Comparison of ENCODE assay signal across 28 cellular contexts in genomic region chr12:32546272-32546671, GRCh38.
A peak's percentile ranks its signal among the peaks of the same experiment; 100 is the strongest.
DNase-seq lines count a peak whose midpoint lies in the region; ATAC-seq and TF ChIP-seq lines count a peak whose summit lies in the region.
"Had no signal": no experiment of that assay in that cellular context is flagged by ENCODE, and none has a peak within 500 bp of the region (broad histone marks: within the 10 kb centered on the region; RNA-seq: fewer than 3 reads in every experiment).

No MANE protein-coding gene starts in this region.

- CTCF ChIA-PET in MCF 10A (lab: Yijun Ruan, JAX), result interaction anchor here (0.7 to 1.1 kb wide), 3 partner anchors 34 to 59 kb away, joined by 3 read pairs; no protein-coding TSS in a partner anchor
- CTCF ChIA-PET in activated CD8-positive, alpha-beta memory T cell treated with anti-CD3 and anti-CD28 coated beads, Interleukin-2, amount 10 ng/mL, durations not matched to agents 7 days and 5 days (lab: Charles Lee), result no interaction called here

- H3K4me3 Mint-ChIP-seq in MCF 10A (ENCODE audit: unreplicated experiment) (no peak overlapping the region), naive B cell (no peak overlapping the region), type B pancreatic cell (no peak overlapping the region)
- no peak overlapping the region for H3K4me3 Mint-ChIP-seq in activated CD8-positive, alpha-beta memory T cell treated with anti-CD3 and anti-CD28 coated beads, Interleukin-2, amount 10 ng/mL, durations not matched to agents 7 days and 5 days
- H3K4me3 Mint-ChIP-seq: activated CD4-positive, alpha-beta T cell treated with anti-CD3 and anti-CD28 coated beads for 36 hours; activated CD8-positive, alpha-beta T cell treated with anti-CD3 and anti-CD28 coated beads for 36 hours; activated naive CD4-positive, alpha-beta T cell treated with anti-CD3 and anti-CD28 coated beads for 36 hours; CD14-positive monocyte; naive thymus-derived CD8-positive, alpha-beta T cell; stimulated activated naive B cell treated with anti-CD40 and anti-IgM and Interleukin-4, amounts not matched to agents 10 μg/mL and 1 μg/mL and 100 μg/mL, for 72 hours; T-helper 2 cell treated with Interferon-gamma antibody and Interleukin-4, amounts not matched to agents 5 μg/mL and 100 μg/mL, for 36 hours had no signal

- H3K36me3 Mint-ChIP-seq in MCF 10A (ENCODE audit: insufficient read depth, unreplicated experiment), result peaks cover 22% of the 10 kb centered on the region
- no peaks in the 10 kb centered on the region for H3K36me3 Mint-ChIP-seq in naive B cell
- peaks cover 11% of the 10 kb centered on the region for H3K36me3 Mint-ChIP-seq in type B pancreatic cell
- H3K36me3 Mint-ChIP-seq in activated CD8-positive, alpha-beta memory T cell treated with anti-CD3 and anti-CD28 coated beads, Interleukin-2, amount 10 ng/mL, durations not matched to agents 7 days and 5 days, result no peaks in the 10 kb centered on the region
- H3K36me3 Mint-ChIP-seq: naive thymus-derived CD8-positive, alpha-beta T cell; stimulated activated naive B cell treated with anti-CD40 and anti-IgM and Interleukin-4, amounts not matched to agents 10 μg/mL and 1 μg/mL and 100 μg/mL, for 72 hours had no signal

- POLR2A ChIA-PET in MCF 10A (lab: Yijun Ruan, JAX), result no interaction called here

- intact Hi-C loops in breast epithelium (cut with DNase I; ENCODE audit: low total_unique reads) (no loop called here), MCF 10A (cut with micrococcal nuclease) (no loop called here)

- no peaks in the 10 kb centered on the region for H3K9me3 ChIP-seq in breast epithelium
- H3K9me3 ChIP-seq: left lung, suprapubic skin, uterus had no signal

- in situ Hi-C loops in brain microvascular endothelial cell (cut with HindIII; ENCODE audit: low pct_ligation_motif_present, low sequenced_read_pairs), result no loop called here

- TF ChIP-seq CTCF in breast epithelium (IDR thresholded peaks at IDR 0.05), result no peak
- TF ChIP-seq CTCF in MCF 10A (IDR thresholded peaks at IDR 0.05; ENCODE audit: unreplicated experiment), result no peak
- no peak for TF ChIP-seq CTCF in type B pancreatic cell (conservative IDR thresholded peaks at IDR 0.05)
- TF ChIP-seq CTCF in brain microvascular endothelial cell (IDR thresholded peaks at IDR 0.05; ENCODE audit: low read depth, low read length, missing control alignments), result no peak

- no peaks in the 10 kb centered on the region for H3K36me3 ChIP-seq in breast epithelium
- H3K36me3 ChIP-seq in brain microvascular endothelial cell (replicated peaks), result no peaks in the 10 kb centered on the region
- H3K36me3 ChIP-seq: left lung, suprapubic skin, uterus had no signal

- H3K4me1 Mint-ChIP-seq in MCF 10A (ENCODE audit: insufficient read depth, unreplicated experiment) (peaks cover 48% of the 10 kb centered on the region), naive B cell (peaks cover 22 to 44% (median 26%) of the 10 kb centered on the region in 3 donors), type B pancreatic cell (ENCODE audit: unreplicated experiment) (peaks cover 20% of the 10 kb centered on the region)
- no peaks in the 10 kb centered on the region for H3K4me1 Mint-ChIP-seq in activated CD8-positive, alpha-beta memory T cell treated with anti-CD3 and anti-CD28 coated beads, Interleukin-2, amount 10 ng/mL, durations not matched to agents 7 days and 5 days
- H3K4me1 Mint-ChIP-seq: activated CD4-positive, alpha-beta T cell treated with anti-CD3 and anti-CD28 coated beads for 36 hours had no signal

- peak overlapping the region; percentile 50 to 70 for H3K27ac ChIP-seq in breast epithelium
- peak overlapping the region; percentile 33 for H3K27ac ChIP-seq in cingulate gyrus (ENCODE audit: low read depth, low read length)
- H3K27ac ChIP-seq in brain microvascular endothelial cell, result no peak overlapping the region
- H3K27ac ChIP-seq: suprapubic skin, uterus had no signal

- H3K4me3 ChIP-seq in breast epithelium, result no peak overlapping the region
- no peak overlapping the region for H3K4me3 ChIP-seq in brain microvascular endothelial cell (ENCODE audit: low read depth, low read length)
- H3K4me3 ChIP-seq: left lung, suprapubic skin, uterus had no signal

- no peak for ATAC-seq in naive B cell (ENCODE audit: low read depth in 2 of 2)
- no peak for ATAC-seq in activated CD8-positive, alpha-beta memory T cell treated with anti-CD3 and anti-CD28 coated beads, Interleukin-2, amount 10 ng/mL, durations not matched to agents 7 days and 5 days
- ATAC-seq: activated CD4-positive, alpha-beta T cell treated with anti-CD3 and anti-CD28 coated beads for 36 hours; activated CD8-positive, alpha-beta T cell treated with anti-CD3 and anti-CD28 coated beads for 36 hours; naive thymus-derived CD8-positive, alpha-beta T cell; Panc1; stimulated activated naive B cell treated with anti-CD40 and anti-IgM and Interleukin-4, amounts not matched to agents 10 μg/mL and 1 μg/mL and 100 μg/mL, for 72 hours had no signal

- H3K27ac Mint-ChIP-seq in MCF 10A (ENCODE audit: low read depth, unreplicated experiment), result no peak overlapping the region
- H3K27ac Mint-ChIP-seq in naive B cell, result peak overlapping the region in 4 of 6 donors; percentile 25 to 93 (median 72)
- H3K27ac Mint-ChIP-seq in type B pancreatic cell, result peak overlapping the region; percentile 20
- H3K27ac Mint-ChIP-seq in activated CD8-positive, alpha-beta memory T cell treated with anti-CD3 and anti-CD28 coated beads, Interleukin-2, amount 10 ng/mL, durations not matched to agents 7 days and 5 days, result no peak overlapping the region
- H3K27ac Mint-ChIP-seq: activated CD4-positive, alpha-beta T cell treated with anti-CD3 and anti-CD28 coated beads for 36 hours; activated CD8-positive, alpha-beta T cell treated with anti-CD3 and anti-CD28 coated beads for 36 hours; activated naive CD4-positive, alpha-beta T cell treated with anti-CD3 and anti-CD28 coated beads for 36 hours; naive thymus-derived CD8-positive, alpha-beta T cell; stimulated activated naive B cell treated with anti-CD40 and anti-IgM and Interleukin-4, amounts not matched to agents 10 μg/mL and 1 μg/mL and 100 μg/mL, for 72 hours; T-helper 2 cell treated with Interferon-gamma antibody and Interleukin-4, amounts not matched to agents 5 μg/mL and 100 μg/mL, for 36 hours had no signal

- H3K4me1 ChIP-seq in breast epithelium, result peaks cover 0 to 34% of the 10 kb centered on the region in 2 donors

- H3K27me3 ChIP-seq in breast epithelium (no peaks in the 10 kb centered on the region), brain microvascular endothelial cell (replicated peaks) (no peaks in the 10 kb centered on the region)
- H3K27me3 ChIP-seq: left lung, suprapubic skin, uterus had no signal

- H3K9me3 Mint-ChIP-seq in MCF 10A (ENCODE audit: unreplicated experiment) (no peaks in the 10 kb centered on the region), naive B cell (no peaks in the 10 kb centered on the region), type B pancreatic cell (no peaks in the 10 kb centered on the region)
- H3K9me3 Mint-ChIP-seq in activated CD8-positive, alpha-beta memory T cell treated with anti-CD3 and anti-CD28 coated beads, Interleukin-2, amount 10 ng/mL, durations not matched to agents 7 days and 5 days (ENCODE audit: low read depth), result no peaks in the 10 kb centered on the region
- H3K9me3 Mint-ChIP-seq: activated CD8-positive, alpha-beta T cell treated with anti-CD3 and anti-CD28 coated beads for 36 hours; activated naive CD4-positive, alpha-beta T cell treated with anti-CD3 and anti-CD28 coated beads for 36 hours; CD14-positive monocyte; naive thymus-derived CD8-positive, alpha-beta T cell; stimulated activated naive B cell treated with anti-CD40 and anti-IgM and Interleukin-4, amounts not matched to agents 10 μg/mL and 1 μg/mL and 100 μg/mL, for 72 hours; T-helper 2 cell treated with Interferon-gamma antibody and Interleukin-4, amounts not matched to agents 5 μg/mL and 100 μg/mL, for 36 hours had no signal

- BruUV-seq in MCF 10A (replicated peaks; lab: Mats Ljungman, UMichigan), result no TSS peak

- H3K27me3 Mint-ChIP-seq in MCF 10A (ENCODE audit: insufficient read depth, unreplicated experiment), result no peaks in the 10 kb centered on the region
- no peaks in the 10 kb centered on the region for H3K27me3 Mint-ChIP-seq in naive B cell
- H3K27me3 Mint-ChIP-seq in type B pancreatic cell, result no peaks in the 10 kb centered on the region
- peaks cover 7% of the 10 kb centered on the region for H3K27me3 Mint-ChIP-seq in activated CD8-positive, alpha-beta memory T cell treated with anti-CD3 and anti-CD28 coated beads, Interleukin-2, amount 10 ng/mL, durations not matched to agents 7 days and 5 days
- H3K27me3 Mint-ChIP-seq: activated CD4-positive, alpha-beta T cell treated with anti-CD3 and anti-CD28 coated beads for 36 hours; activated CD8-positive, alpha-beta T cell treated with anti-CD3 and anti-CD28 coated beads for 36 hours; naive thymus-derived CD8-positive, alpha-beta T cell; stimulated activated naive B cell treated with anti-CD40 and anti-IgM and Interleukin-4, amounts not matched to agents 10 μg/mL and 1 μg/mL and 100 μg/mL, for 72 hours had no signal

- DNase-seq in breast epithelium (ENCODE audit: low spot score in 2 of 2) (no peak), MCF 10A (ENCODE audit: unreplicated experiment) (no peak), naive B cell (no peak), type B pancreatic cell (ENCODE audit: extremely low spot score, unreplicated experiment) (no peak), NCI-H146 (lab: John Stamatoyannopoulos, UW) (no peak), brain microvascular endothelial cell (no peak)
- no peak for DNase-seq in activated CD8-positive, alpha-beta memory T cell treated with anti-CD3 and anti-CD28 coated beads, Interleukin-2, amount 10 ng/mL, durations not matched to agents 7 days and 5 days
- DNase-seq: 8988T; activated CD4-positive, alpha-beta T cell treated with anti-CD3 and anti-CD28 coated beads for 36 hours; activated CD8-positive, alpha-beta T cell treated with anti-CD3 and anti-CD28 coated beads for 36 hours; activated naive CD4-positive, alpha-beta T cell treated with anti-CD3 and anti-CD28 coated beads for 36 hours; DND-41; effector CD4-positive, alpha-beta T cell; hypothalamus; left lung; naive thymus-derived CD8-positive, alpha-beta T cell; NCI-H187 treated with DMSO at 0.1 percent for 48 hours; NCI-H524; NK-92 treated with Interleukin-12 subunit alpha and Interleukin-12 subunit beta, amount 100 ng/mL, for 24 hours; occipital lobe; SHP77; stimulated activated naive B cell treated with anti-CD40 and anti-IgM and Interleukin-4, amounts not matched to agents 10 μg/mL and 1 μg/mL and 100 μg/mL, for 72 hours; uterus had no signal

- no peak for TF ChIP-seq POLR2A in breast epithelium (IDR thresholded peaks at IDR 0.05)

Comparison
In these comparisons a context has a peak if more than half of its experiments do, and no peak if none do; other contexts are left out.
1. H3K27ac Mint-ChIP-seq: peak in naive B cell (4 of 6) and type B pancreatic cell (single experiment); none in MCF 10A (single experiment) and activated CD8-positive, alpha-beta memory T cell treated with anti-CD3 and anti-CD28 coated beads, Interleukin-2, amount 10 ng/mL, durations not matched to agents 7 days and 5 days (single experiment).